29 cellular contexts compared by ENCODE assay signal in genomic region chr10:18886102-18886501, GRCh38.
A peak's percentile ranks its signal among the peaks of the same experiment; 100 is the strongest.
DNase-seq lines count a peak whose midpoint lies in the region; ATAC-seq, FAIRE-seq and TF ChIP-seq lines count a peak whose summit lies in the region.
"Had no signal": no experiment of that assay in that cellular context is flagged by ENCODE, and none has a peak within 500 bp of the region (broad histone marks: within the 10 kb centered on the region; RNA-seq: fewer than 3 reads in every experiment).

No MANE protein-coding gene starts in this region.

- H4K20me1 ChIP-seq in PC-3 (ENCODE audit: low read length) (no peaks in the 10 kb centered on the region), K562 (replicated peaks; ENCODE audit: control insufficient read depth, insufficient read depth, low read length) (no peaks in the 10 kb centered on the region), smooth muscle cell (ENCODE audit: low read depth) (no peaks in the 10 kb centered on the region)

- CTCF ChIA-PET in HEK293 (lab: Yijun Ruan, JAX), result interaction anchor here (0.6 kb wide), 1 partner anchor 197 kb away, joined by 4 read pairs; no protein-coding TSS in a partner anchor
- CTCF ChIA-PET in PC-3 (lab: Charles Lee), result no interaction called here
- CTCF ChIA-PET in K562 (lab: Yijun Ruan, JAX; ENCODE audit: low intra/inter-chr PET ratio), result no interaction called here

- no peak overlapping the region for H2AFZ ChIP-seq in PC-3 (ENCODE audit: low read length)
- H2AFZ ChIP-seq in K562 (ENCODE audit: low read depth, low read length), result no peak overlapping the region
- H2AFZ ChIP-seq in smooth muscle cell (ENCODE audit: low read depth), result no peak overlapping the region

- in situ Hi-C loops in K562 (cut with MboI) (no loop called here), GM13976 (cut with MboI; ENCODE audit: low sequenced_read_pairs, unreplicated experiment) (no loop called here)

- H3K79me2 ChIP-seq in PC-3 (ENCODE audit: low read length) (no peaks in the 10 kb centered on the region), K562 (ENCODE audit: control insufficient read depth, insufficient read depth, low read length) (no peaks in the 10 kb centered on the region), smooth muscle cell (ENCODE audit: low read depth) (no peaks in the 10 kb centered on the region)

- no peak overlapping the region for H3K27ac Mint-ChIP-seq in natural killer cell
- H3K27ac Mint-ChIP-seq: activated naive CD8-positive, alpha-beta T cell treated with anti-CD3 and anti-CD28 coated beads, Interleukin-2, amount 10 ng/mL, durations not matched to agents 7 days and 5 days; CD14-positive monocyte; nephron progenitor cell; T-helper 2 cell treated with Interferon-gamma antibody and Interleukin-4, amounts not matched to agents 5 μg/mL and 100 μg/mL, for 36 hours had no signal

- no peak overlapping the region for H3K4me2 ChIP-seq in PC-3 (ENCODE audit: low read length)
- no peak overlapping the region for H3K4me2 ChIP-seq in K562 (ENCODE audit: insufficient read depth, low read length)
- H3K4me2 ChIP-seq in smooth muscle cell, result peak overlapping the region; percentile 57

- H3K9me1 ChIP-seq in K562 (ENCODE audit: control insufficient read depth, insufficient read depth, low read length), result no peaks in the 10 kb centered on the region

- intact Hi-C loops in PC-3 (cut with micrococcal nuclease), result no loop called here
- intact Hi-C loops in K562 (cut with micrococcal nuclease), result no loop called here
- intact Hi-C loops in natural killer cell (cut with micrococcal nuclease), result no loop called here

- H3K4me1 ChIP-seq in HEK293 (ENCODE audit: control insufficient read depth, insufficient read depth, low read length) (no peaks in the 10 kb centered on the region), PC-3 (ENCODE audit: insufficient read depth, low read length) (no peaks in the 10 kb centered on the region), K562 (replicated peaks in 1 of 2; ENCODE audit: control insufficient read depth in 2 of 2, insufficient read depth in 2 of 2, low read length in 2 of 2) (no peaks in the 10 kb centered on the region), smooth muscle cell (ENCODE audit: low read depth) (no peaks in the 10 kb centered on the region)
- H3K4me1 ChIP-seq: HAP-1, transverse colon had no signal

- POLR2A ChIA-PET in HEK293 (lab: Yijun Ruan, JAX), result no interaction called here
- POLR2A ChIA-PET in PC-3 (lab: Charles Lee; ENCODE audit: unreplicated experiment), result no interaction called here
- POLR2A ChIA-PET in K562 (lab: Yijun Ruan, JAX), result no interaction called here

- DNase-seq in PC-3 (peak; percentile 38), K562 (ENCODE audit: extremely low read depth in 1 of 4, low spot score in 3 of 4) (no peak), smooth muscle cell (lab: John Stamatoyannopoulos, UW; ENCODE audit: unreplicated experiment) (no peak), GM13976 (ENCODE audit: low spot score) (no peak), natural killer cell (no peak), HK-2 (ENCODE audit: unreplicated experiment) (no peak)
- DNase-seq: activated CD4-positive, alpha-beta T cell treated with anti-CD3 and anti-CD28 coated beads for 4 hours; activated CD8-positive, alpha-beta memory T cell treated with anti-CD3 and anti-CD28 coated beads for 24 hours; activated effector memory CD4-positive, alpha-beta T cell treated with Interleukin-2 at 50 U/mL for 16 hours; activated naive CD8-positive, alpha-beta T cell treated with anti-CD3 and anti-CD28 coated beads, Interleukin-2, amount 10 ng/mL, durations not matched to agents 7 days and 5 days; Calu3; DMS79 treated with DMSO at 0.1 percent for 48 hours; glutamatergic neuron; islet precursor cell; mucosa of descending colon; NCI-H1092 treated with DMSO at 0.1 percent for 48 hours; NCI-H187 treated with DMSO at 0.1 percent for 48 hours; NCI-H748 treated with DMSO at 0.1 percent for 48 hours; nephron progenitor cell; ovary; retina; stimulated activated CD4-positive, alpha-beta T cell treated with anti-CD3 and anti-CD28 coated beads, Interleukin-2, amount 100 ng/mL, for 24 hours; transverse colon had no signal

- peaks cover 2 to 6% of the 10 kb centered on the region in 2 donors for H3K9me3 Mint-ChIP-seq in natural killer cell
- H3K9me3 Mint-ChIP-seq: activated naive CD8-positive, alpha-beta T cell treated with anti-CD3 and anti-CD28 coated beads, Interleukin-2, amount 10 ng/mL, durations not matched to agents 7 days and 5 days; nephron progenitor cell had no signal

- TF ChIP-seq CTCF in HEK293 (tag by site-specific recombination; IDR thresholded peaks at IDR 0.05) (no peak), PC-3 (conservative IDR thresholded peaks at IDR 0.05; ENCODE audit: low read depth, low read length) (no peak), K562 (IDR thresholded peaks at IDR 0.05 in 2 of 3, conservative IDR thresholded peaks at IDR 0.05 in 1 of 3; ENCODE audit: insufficient read depth in 2 of 3, low read depth in 1 of 3, low read length in 3 of 3) (no peak), smooth muscle cell (IDR thresholded peaks at IDR 0.05; ENCODE audit: borderline replicate concordance, insufficient read depth, poor library complexity, severe bottlenecking) (no peak), GM13976 (IDR thresholded peaks at IDR 0.05; ENCODE audit: borderline replicate concordance, control extremely low read depth, extremely low read depth, insufficient read depth, missing control alignments) (no peak), natural killer cell (IDR thresholded peaks at IDR 0.05) (no peak)

- H3K4me3 Mint-ChIP-seq in natural killer cell, result no peak overlapping the region
- H3K4me3 Mint-ChIP-seq: activated naive CD8-positive, alpha-beta T cell treated with anti-CD3 and anti-CD28 coated beads, Interleukin-2, amount 10 ng/mL, durations not matched to agents 7 days and 5 days; CD14-positive monocyte; nephron progenitor cell; T-helper 2 cell treated with Interferon-gamma antibody and Interleukin-4, amounts not matched to agents 5 μg/mL and 100 μg/mL, for 36 hours had no signal

- no peak for TF ChIP-seq EP300 in K562 (IDR thresholded peaks at IDR 0.05; ENCODE audit: low read length)

- H3K36me3 ChIP-seq in HEK293 (ENCODE audit: control insufficient read depth in 2 of 2, insufficient read depth in 1 of 2, low read length in 2 of 2) (no peaks in the 10 kb centered on the region), PC-3 (ENCODE audit: low read depth, low read length) (no peaks in the 10 kb centered on the region), K562 (ENCODE audit: control insufficient read depth, insufficient read depth, low read length) (no peaks in the 10 kb centered on the region), smooth muscle cell (ENCODE audit: low read depth) (no peaks in the 10 kb centered on the region)
- H3K36me3 ChIP-seq: HAP-1, ovary, transverse colon had no signal

- no peak overlapping the region for H3K27ac ChIP-seq in HEK293 (ENCODE audit: extremely low read depth, low read depth, low read length)
- H3K27ac ChIP-seq in PC-3 (ENCODE audit: low read length), result no peak overlapping the region
- no peak overlapping the region for H3K27ac ChIP-seq in K562 (ENCODE audit: extremely low read depth, low read depth, low read length)
- no peak overlapping the region for H3K27ac ChIP-seq in smooth muscle cell (ENCODE audit: low read depth)
- H3K27ac ChIP-seq: ovary, skin epidermis, transverse colon had no signal

- no peak for FAIRE-seq in K562 (lab: Jason Lieb, UNC)
- FAIRE-seq: endothelial cell of umbilical vein had no signal

- BruUV-seq in PC-3 (replicated peaks; lab: Mats Ljungman, UMichigan) (no TSS peak), K562 (replicated peaks; lab: Mats Ljungman, UMichigan) (no TSS peak)

- H3K4me3 ChIP-seq in HEK293 (ENCODE audit: low read depth, low read length) (no peak overlapping the region), PC-3 (ENCODE audit: low read length) (no peak overlapping the region), K562 (no peak overlapping the region), smooth muscle cell (no peak overlapping the region)
- H3K4me3 ChIP-seq: HAP-1, mucosa of descending colon, ovary, skin epidermis, transverse colon had no signal

- H3K4me1 Mint-ChIP-seq in natural killer cell, result no peaks in the 10 kb centered on the region
- H3K4me1 Mint-ChIP-seq: activated naive CD8-positive, alpha-beta T cell treated with anti-CD3 and anti-CD28 coated beads, Interleukin-2, amount 10 ng/mL, durations not matched to agents 7 days and 5 days; CD14-positive monocyte; nephron progenitor cell had no signal

- H3K9me3 ChIP-seq in HEK293 (ENCODE audit: control insufficient read depth, insufficient read depth, low read depth, low read length) (no peaks in the 10 kb centered on the region), PC-3 (ENCODE audit: low read length) (no peaks in the 10 kb centered on the region), K562 (replicated peaks; ENCODE audit: control insufficient read depth, insufficient read depth, low read depth, low read length) (no peaks in the 10 kb centered on the region), smooth muscle cell (replicated peaks; ENCODE audit: low read depth) (no peaks in the 10 kb centered on the region)
- H3K9me3 ChIP-seq: HAP-1, mucosa of descending colon, ovary, transverse colon had no signal

- H3K27me3 ChIP-seq in PC-3 (ENCODE audit: low read length) (no peaks in the 10 kb centered on the region), K562 (ENCODE audit: control insufficient read depth in 2 of 2, insufficient read depth in 2 of 2, low read length in 2 of 2) (no peaks in the 10 kb centered on the region), smooth muscle cell (ENCODE audit: low read depth) (no peaks in the 10 kb centered on the region)
- H3K27me3 ChIP-seq: ovary, transverse colon had no signal

- TF ChIP-seq POLR2A in K562 (conservative IDR thresholded peaks at IDR 0.05), result no peak

- no peaks in the 10 kb centered on the region for H3K9me2 ChIP-seq in PC-3 (replicated peaks; ENCODE audit: low read length)

- H3K9ac ChIP-seq in PC-3 (ENCODE audit: low read length), result no peak overlapping the region
- H3K9ac ChIP-seq in K562 (ENCODE audit: insufficient read depth in 1 of 2, low read depth in 2 of 2, low read length in 2 of 2), result no peak overlapping the region
- H3K9ac ChIP-seq in smooth muscle cell (ENCODE audit: low read depth), result no peak overlapping the region

- ATAC-seq in PC-3 (0 out of 2 replicates have a peak, but pooled peaks have one; percentile 27), K562 (no peak), natural killer cell (no peak)
- ATAC-seq: mucosa of descending colon had no signal

- H3F3A ChIP-seq in PC-3 (ENCODE audit: low read length, unreplicated experiment) (no peaks in the 10 kb centered on the region), smooth muscle cell (ENCODE audit: low read depth) (no peaks in the 10 kb centered on the region)

- no peaks in the 10 kb centered on the region for H3K27me3 Mint-ChIP-seq in natural killer cell (ENCODE audit: low read depth in 2 of 2)
- H3K27me3 Mint-ChIP-seq: activated naive CD8-positive, alpha-beta T cell treated with anti-CD3 and anti-CD28 coated beads, Interleukin-2, amount 10 ng/mL, durations not matched to agents 7 days and 5 days had no signal

- no peaks in the 10 kb centered on the region for H3K36me3 Mint-ChIP-seq in natural killer cell
- H3K36me3 Mint-ChIP-seq: activated naive CD8-positive, alpha-beta T cell treated with anti-CD3 and anti-CD28 coated beads, Interleukin-2, amount 10 ng/mL, durations not matched to agents 7 days and 5 days; CD14-positive monocyte had no signal

- no peak for TF ChIP-seq RAD21 in K562 (CRISPR knock-in tag; conservative IDR thresholded peaks at IDR 0.05 in 1 of 2, IDR thresholded peaks at IDR 0.05 in 1 of 2)

- under 1% methylated on average over 7 of the region's 7 CpGs for WGBS in K562 (ENCODE audit: insufficient coverage, low coverage, missing lambda C conversion rate)
- WGBS in smooth muscle cell (ENCODE audit: low lambda C conversion rate), result 26% methylated on average over 7 of the region's 7 CpGs

Comparison
In these comparisons a context has a peak if more than half of its experiments do, and no peak if none do; other contexts are left out.
1. Of the 44 proteins assayed by ChIP-seq in both K562 and HEK293: peak only in K562: none; only in HEK293: TRIM28; in both: none; in neither: 43.